In the genomic region with DNA sequence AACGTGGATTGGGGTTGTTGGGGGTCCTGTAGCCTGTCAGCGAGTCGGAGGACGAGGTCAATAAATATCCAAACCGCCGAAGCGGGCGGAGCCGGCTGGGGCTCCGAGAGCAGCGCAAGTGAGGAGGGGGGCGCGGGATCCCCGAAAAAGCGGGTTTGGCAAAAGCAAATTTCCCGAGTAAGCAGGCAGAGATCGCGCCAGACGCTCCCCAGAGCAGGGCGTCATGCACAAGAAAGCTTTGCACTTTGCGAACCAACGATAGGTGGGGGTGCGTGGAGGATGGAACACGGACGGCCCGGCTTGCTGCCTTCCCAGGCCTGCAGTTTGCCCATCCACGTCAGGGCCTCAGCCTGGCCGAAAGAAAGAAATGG, we compare ENCODE assay signal across 8 cellular contexts. TPM values are rescaled to one million over a fixed set of nuclear protein-coding genes. Genes with fewer than 3 reads are reported as not detected.
DNase-seq lines count a peak whose midpoint lies in the region; ATAC-seq and TF ChIP-seq lines count a peak whose summit lies in the region.

No MANE protein-coding gene starts in this region.

- H3K27ac ChIP-seq in H9 (ENCODE audit: insufficient read length, low read depth, low read length) (peak overlapping the region; percentile 35), duodenal mucosa (ENCODE audit: low read depth, low read length) (peak overlapping the region; percentile 81), mesodermal cell (ENCODE audit: low read depth, low read length, severe bottlenecking) (peak overlapping the region; percentile 94), suprapubic skin (peak overlapping the region; percentile 89)

- H3K79me2 ChIP-seq in H9 (ENCODE audit: insufficient read depth, low read length), result no peaks in the 10 kb centered on the region

- H3K18ac ChIP-seq in H9 (ENCODE audit: insufficient read length, low read depth, low read length), result peak overlapping the region; percentile 36

- H3K9ac ChIP-seq in H9 (ENCODE audit: extremely low read depth, insufficient read length, low read length) (peak overlapping the region; percentile 39), duodenal mucosa (ENCODE audit: low read depth in 1 of 2, low read length in 2 of 2) (peak overlapping the region; percentile 63 to 84)

- H3K4me3 Mint-ChIP-seq in H9 (peak overlapping the region; percentile 82 to 93), T-helper 17 cell (peak overlapping the region; percentile 90)

- no peak overlapping the region for H3K4ac ChIP-seq in H9 (ENCODE audit: low read depth, low read length)

- H2AFZ ChIP-seq in H9 (ENCODE audit: low read length), result no peak overlapping the region

- H2BK20ac ChIP-seq in H9 (ENCODE audit: low read depth, low read length, poor library complexity, severe bottlenecking), result no peak overlapping the region

- no peak overlapping the region for H2AK5ac ChIP-seq in H9 (ENCODE audit: insufficient read length, low read length)

- no peak overlapping the region for H4K8ac ChIP-seq in H9 (replicated peaks; ENCODE audit: insufficient read length, low read depth, low read length)

- peaks cover 3% of the 10 kb centered on the region; the same call in 1 of the 2 replicates for H3K4me1 ChIP-seq in H9 (ENCODE audit: insufficient read depth, low read length)
- peaks cover 19 to 33% of the 10 kb centered on the region in 2 donors for H3K4me1 ChIP-seq in duodenal mucosa (ENCODE audit: control insufficient read depth in 1 of 2, insufficient read depth in 2 of 2, low read length in 2 of 2)
- peaks cover 32% of the 10 kb centered on the region for H3K4me1 ChIP-seq in mesodermal cell (ENCODE audit: control insufficient read depth, insufficient read depth, low read length, poor library complexity, severe bottlenecking)
- peaks cover 38% of the 10 kb centered on the region for H3K4me1 ChIP-seq in suprapubic skin

- H3K36me3 Mint-ChIP-seq in H9 (ENCODE audit: insufficient read depth in 1 of 3, low read depth in 3 of 3) (peaks cover 3 to 24% (median 12%) of the 10 kb centered on the region in 3 experiments), T-helper 17 cell (ENCODE audit: low read depth) (no peaks in the 10 kb centered on the region)

- no peak overlapping the region for H3K56ac ChIP-seq in H9 (ENCODE audit: insufficient read length, low read depth, low read length)

- H3K9me3 ChIP-seq in H9 (ENCODE audit: control insufficient read depth, low read depth, low read length) (no peaks in the 10 kb centered on the region), T-helper 17 cell (ENCODE audit: control insufficient read depth, low read length, poor library complexity, severe bottlenecking) (no peaks in the 10 kb centered on the region), duodenal mucosa (ENCODE audit: control insufficient read depth in 1 of 2, low read length in 2 of 2) (no peaks in the 10 kb centered on the region), mesodermal cell (ENCODE audit: control insufficient read depth, low read length) (no peaks in the 10 kb centered on the region), suprapubic skin (no peaks in the 10 kb centered on the region)

- no peak for TF ChIP-seq POLR2A in suprapubic skin (IDR thresholded peaks at IDR 0.05)

- H3K14ac ChIP-seq in H9 (ENCODE audit: insufficient read depth, low read length), result peak overlapping the region; percentile 59; the same call in 1 of the 2 replicates

- no peaks in the 10 kb centered on the region for H3K79me1 ChIP-seq in H9 (ENCODE audit: insufficient read depth, low read depth, low read length, poor library complexity, severe bottlenecking)

- no peak overlapping the region for H2BK15ac ChIP-seq in H9 (ENCODE audit: low read depth, low read length)

- H4K5ac ChIP-seq in H9 (ENCODE audit: insufficient read length, low read depth, low read length), result no peak overlapping the region

- H3K27me3 ChIP-seq in BJ (ENCODE audit: control insufficient read depth, insufficient read depth, low read length), result no peaks in the 10 kb centered on the region
- no peaks in the 10 kb centered on the region for H3K27me3 ChIP-seq in H9 (ENCODE audit: insufficient read depth, low read length)
- no peaks in the 10 kb centered on the region for H3K27me3 ChIP-seq in duodenal mucosa (ENCODE audit: control insufficient read depth in 1 of 2, insufficient read depth in 2 of 2, low read length in 2 of 2)
- H3K27me3 ChIP-seq in suprapubic skin, result no peaks in the 10 kb centered on the region

- CTCF ChIA-PET in BJ (lab: Yijun Ruan, JAX), result interaction anchor here (0.7 to 7.7 kb wide), 14 partner anchors 9 to 117 kb away, joined by 3 to 154 read pairs (median 5); a partner anchor contains a TSS

- POLR2A ChIA-PET in BJ (lab: Charles Lee), result interaction anchor here (0.6 to 1.6 kb wide), 9 partner anchors 12 to 1457 kb away, joined by 3 to 14 read pairs (median 7); a partner anchor contains a TSS

- H3K23ac ChIP-seq in H9 (ENCODE audit: insufficient read length, low read depth, low read length), result no peak overlapping the region

- DNase-seq in BJ (ENCODE audit: low read depth) (no peak), H9 (no peak), T-helper 17 cell (peak; percentile 38 to 54 (median 45)), suprapubic skin (ENCODE audit: low spot score in 2 of 2) (peak; percentile 80 to 83), Kasumi-1 (lab: John Stamatoyannopoulos, UW) (no peak), iPS-NIHi11 (ENCODE audit: low spot score) (no peak)

- H2BK120ac ChIP-seq in H9 (ENCODE audit: low read depth, low read length, poor library complexity, severe bottlenecking), result no peak overlapping the region

- TF ChIP-seq EP300 in suprapubic skin (IDR thresholded peaks at IDR 0.05), result no peak

- H3K4me3 ChIP-seq in BJ (ENCODE audit: low read depth, low read length) (peak overlapping the region; percentile 42), duodenal mucosa (ENCODE audit: low read depth in 1 of 2, low read length in 2 of 2) (peak overlapping the region; percentile 76 to 92), mesodermal cell (ENCODE audit: extremely low read depth, insufficient read depth, low read length, poor library complexity, severe bottlenecking) (peak overlapping the region; percentile 80), suprapubic skin (peak overlapping the region; percentile 86)

- peaks cover 18% of the 10 kb centered on the region for H3K23me2 ChIP-seq in H9 (ENCODE audit: insufficient read length, low read depth, low read length, poor library complexity, severe bottlenecking)

- no peaks in the 10 kb centered on the region; a peak in 1 of 5 replicates for H3K9me3 Mint-ChIP-seq in H9

- H3T11ph ChIP-seq in H9 (ENCODE audit: low read length), result no peak overlapping the region

- no peak overlapping the region for H4K91ac ChIP-seq in H9 (ENCODE audit: insufficient read length, low read depth, low read length)

- peak overlapping the region; percentile 58 for H3K4me2 ChIP-seq in H9 (ENCODE audit: insufficient read depth, insufficient read length, low read length)

- no CpG with 5 or more reads among the region's 28 CpGs for WGBS in H9 (ENCODE audit: extremely low coverage, insufficient read length, low lambda C conversion rate)
- 0 to 1% methylated on average over 27 to 28 of the region's 28 CpGs for WGBS in mesodermal cell (ENCODE audit: insufficient coverage in 2 of 2), 2 experiments
- WGBS in suprapubic skin, result under 1% methylated on average over 23 of the region's 28 CpGs

- no peaks in the 10 kb centered on the region for H4K20me1 ChIP-seq in H9 (ENCODE audit: control insufficient read depth, insufficient read depth, insufficient read length)

- H3K27ac Mint-ChIP-seq in H9, result peak overlapping the region; percentile 94 to 98 (median 98)
- H3K27ac Mint-ChIP-seq in T-helper 17 cell, result peak overlapping the region; percentile 82

- H3K27me3 Mint-ChIP-seq in H9 (ENCODE audit: low read depth), result peaks cover 3% of the 10 kb centered on the region
- H3K27me3 Mint-ChIP-seq in T-helper 17 cell, result peaks cover 3% of the 10 kb centered on the region

- H2BK5ac ChIP-seq in H9 (ENCODE audit: insufficient read length, low read length), result no peak overlapping the region

- peaks cover 29% of the 10 kb centered on the region for H3K36me3 ChIP-seq in BJ (ENCODE audit: control insufficient read depth, insufficient read depth, low read length)
- H3K36me3 ChIP-seq in duodenal mucosa (ENCODE audit: control insufficient read depth in 1 of 2, insufficient read depth in 2 of 2, low read length in 2 of 2), result no peaks in the 10 kb centered on the region
- peaks cover 31% of the 10 kb centered on the region for H3K36me3 ChIP-seq in mesodermal cell (ENCODE audit: control insufficient read depth, insufficient read depth, low read length)
- H3K36me3 ChIP-seq in suprapubic skin, result peaks cover 2% of the 10 kb centered on the region

- no peak overlapping the region for H2BK12ac ChIP-seq in H9 (ENCODE audit: insufficient read length, low read depth, low read length)

- TF ChIP-seq CTCF in BJ (IDR thresholded peaks at IDR 0.05; ENCODE audit: insufficient read depth, low read depth, low read length) (no peak), H9 (conservative IDR thresholded peaks at IDR 0.05) (no peak), suprapubic skin (IDR thresholded peaks at IDR 0.05) (no peak)

- peaks cover 9 to 27% of the 10 kb centered on the region in 2 experiments for H3K4me1 Mint-ChIP-seq in H9
- peaks cover 20% of the 10 kb centered on the region for H3K4me1 Mint-ChIP-seq in T-helper 17 cell

- peak; percentile 59 for ATAC-seq in T-helper 17 cell

RNA-seq across cellular contexts. Expression of a gene that starts 0.8 kb away (rescaled TPM):
- polyA plus RNA-seq in BJ (2011; rRNA removed), result 6.6 and 12.5 TPM in 2 replicates
- 7.2 and 8.6 TPM in 2 replicates for polyA minus RNA-seq in BJ (2011; rRNA and poly(A)+ RNA removed)
- total RNA-seq in H9 (2021) (41.6 and 41.7 TPM in 2 replicates), T-helper 17 cell (under 1 TPM; 0.42 to 0.44 TPM), suprapubic skin (10 to 100 TPM; 10.5 to 14.7 (median 14.3) TPM)
- polyA plus RNA-seq in mesodermal cell (2013, experiment 1 of 2), result 29.0 TPM
- 24.5 TPM for polyA plus RNA-seq in mesodermal cell (2013, experiment 2 of 2)

RNA-seq across cellular contexts. Expression of a gene that starts 12.5 kb away (rescaled TPM):
- polyA plus RNA-seq in BJ (2011; rRNA removed), result 86.2 and 131 TPM in 2 replicates
- 40.2 and 46.7 TPM in 2 replicates for polyA minus RNA-seq in BJ (2011; rRNA and poly(A)+ RNA removed)
- total RNA-seq in H9 (2021), result 63.9 and 67.4 TPM in 2 replicates
- total RNA-seq in T-helper 17 cell, result 10 to 100 TPM; 18.7 to 35.8 TPM
- 43.9 TPM for polyA plus RNA-seq in mesodermal cell (2013, experiment 1 of 2)
- polyA plus RNA-seq in mesodermal cell (2013, experiment 2 of 2), result 38.5 TPM
- total RNA-seq in suprapubic skin, result 10 to 100 TPM; 15.0 to 27.3 (median 20.3) TPM

RNA-seq across cellular contexts. Expression of a gene that starts 22.8 kb away (rescaled TPM):
- polyA plus RNA-seq in BJ (2011; rRNA removed), result 20.3 and 28.6 TPM in 2 replicates
- 20.5 and 26.2 TPM in 2 replicates for polyA minus RNA-seq in BJ (2011; rRNA and poly(A)+ RNA removed)
- total RNA-seq in H9 (2021) (70.7 and 75.1 TPM in 2 replicates), T-helper 17 cell (10 to 100 TPM; 28.3 to 49.1 TPM), suprapubic skin (10 to 100 TPM; 22.7 to 40.6 (median 32.0) TPM)
- 44.6 TPM for polyA plus RNA-seq in mesodermal cell (2013, experiment 1 of 2)
- polyA plus RNA-seq in mesodermal cell (2013, experiment 2 of 2), result 38.7 TPM

RNA-seq across cellular contexts. Expression of a gene that starts 36.6 kb away (rescaled TPM):
- not detected in 2 replicates for polyA plus RNA-seq in BJ (2011; rRNA removed)
- polyA minus RNA-seq in BJ (2011; rRNA and poly(A)+ RNA removed), result not detected in 2 replicates
- 0.07 TPM in 1 of 2 replicates, not detected in the other for total RNA-seq in H9 (2021)
- total RNA-seq in T-helper 17 cell, result not detected
- polyA plus RNA-seq in mesodermal cell (2013, experiment 1 of 2), result not detected
- not detected for polyA plus RNA-seq in mesodermal cell (2013, experiment 2 of 2)
- not detected for total RNA-seq in suprapubic skin

RNA-seq across cellular contexts. Expression of a gene that starts 39.1 kb away (rescaled TPM):
- polyA plus RNA-seq in BJ (2011; rRNA removed), result 2.0 and 2.3 TPM in 2 replicates
- polyA minus RNA-seq in BJ (2011; rRNA and poly(A)+ RNA removed), result 1.0 and 2.4 TPM in 2 replicates
- total RNA-seq in H9 (2021) (43.6 and 43.9 TPM in 2 replicates), T-helper 17 cell (10 to 100 TPM; 19.4 to 23.2 TPM), suprapubic skin (10 to 100 TPM; 13.5 to 24.1 (median 15.7) TPM)
- 10.3 TPM for polyA plus RNA-seq in mesodermal cell (2013, experiment 1 of 2)
- polyA plus RNA-seq in mesodermal cell (2013, experiment 2 of 2), result 8.8 TPM

Comparison
In these comparisons a context has a peak if more than half of its experiments do, and no peak if none do; other contexts are left out.
1. DNase-seq: peak in T-helper 17 cell (3 of 3) and suprapubic skin (2 of 2); none in BJ (single experiment), H9 (single experiment), Kasumi-1 (0 of 2) and iPS-NIHi11 (single experiment).
2. H3K27ac ChIP-seq: peak in every context shown above with its lines; median percentile 94 in mesodermal cell; 89 in suprapubic skin; 81 in duodenal mucosa; 35 in H9.
3. RNA of a gene that starts 0.8 kb away (total RNA-seq): 41.6 to 41.7 TPM in H9 and 10.5 to 14.7 TPM in suprapubic skin; 0.42 to 0.44 TPM in T-helper 17 cell; every median in the first group is over 4 times any median in the second.
4. Peak in every context shown above with its lines, with median percentiles within 50 percentile points of each other: H3K4me3 ChIP-seq.